In genomic region chr2:64398730-64399129, GRCh38 we compare ENCODE assay signal across 24 cellular contexts.
"Had no signal": no experiment of that assay in that cellular context is flagged by ENCODE, and none has a peak within 500 bp of the region (broad histone marks: within the 10 kb centered on the region; RNA-seq: fewer than 3 reads in every experiment).

No MANE protein-coding gene starts in this region.

- H3K27ac Mint-ChIP-seq: effector memory CD8-positive, alpha-beta T cell; immature natural killer cell; mesothelial cell of epicardium; naive thymus-derived CD4-positive, alpha-beta T cell; stimulated activated effector memory CD8-positive, alpha-beta T cell treated with anti-CD3 and anti-CD28 coated beads, Interleukin-12 subunit alpha, Interleukin-12 subunit beta, amount 100 ng/mL, for 72 hours had no signal

- DNase-seq: dermis blood vessel endothelial cell; effector memory CD8-positive, alpha-beta T cell; erythroblast; esophagus squamous epithelium; foreskin melanocyte; hypothalamus; immature natural killer cell; left cardiac atrium; left lung; mesenchymal stem cell; mucosa of descending colon; naive thymus-derived CD4-positive, alpha-beta T cell; nucleus accumbens; posterior cingulate gyrus; psoas muscle; right cardiac atrium; sigmoid colon; stimulated activated CD4-positive, alpha-beta T cell treated with anti-CD3 and anti-CD28 coated beads, Interleukin-2, amount 100 ng/mL, for 24 hours; stimulated activated CD4-positive, alpha-beta T cell treated with anti-CD3 and anti-CD28 coated beads, Interleukin-4, amount 100 ng/mL, for 24 hours; stimulated activated naive CD4-positive, alpha-beta T cell treated with Interleukin-2 at 50 U/mL for 16 hours; upper lobe of left lung had no signal

- H3K36me3 Mint-ChIP-seq: immature natural killer cell; mesothelial cell of epicardium; naive thymus-derived CD4-positive, alpha-beta T cell; stimulated activated effector memory CD8-positive, alpha-beta T cell treated with anti-CD3 and anti-CD28 coated beads, Interleukin-12 subunit alpha, Interleukin-12 subunit beta, amount 100 ng/mL, for 72 hours had no signal

- H3K9me3 Mint-ChIP-seq: effector memory CD8-positive, alpha-beta T cell; immature natural killer cell; mesothelial cell of epicardium; nephron; stimulated activated effector memory CD8-positive, alpha-beta T cell treated with anti-CD3 and anti-CD28 coated beads, Interleukin-12 subunit alpha, Interleukin-12 subunit beta, amount 100 ng/mL, for 72 hours had no signal

- H3K4me1 Mint-ChIP-seq: immature natural killer cell; stimulated activated effector memory CD8-positive, alpha-beta T cell treated with anti-CD3 and anti-CD28 coated beads, Interleukin-12 subunit alpha, Interleukin-12 subunit beta, amount 100 ng/mL, for 72 hours had no signal

- H3K4me3 Mint-ChIP-seq: effector memory CD8-positive, alpha-beta T cell; immature natural killer cell; mesothelial cell of epicardium; naive thymus-derived CD4-positive, alpha-beta T cell; nephron; stimulated activated effector memory CD8-positive, alpha-beta T cell treated with anti-CD3 and anti-CD28 coated beads, Interleukin-12 subunit alpha, Interleukin-12 subunit beta, amount 100 ng/mL, for 72 hours had no signal
